Comparison of ENCODE assay signal across 8 cellular contexts in the genomic region with DNA sequence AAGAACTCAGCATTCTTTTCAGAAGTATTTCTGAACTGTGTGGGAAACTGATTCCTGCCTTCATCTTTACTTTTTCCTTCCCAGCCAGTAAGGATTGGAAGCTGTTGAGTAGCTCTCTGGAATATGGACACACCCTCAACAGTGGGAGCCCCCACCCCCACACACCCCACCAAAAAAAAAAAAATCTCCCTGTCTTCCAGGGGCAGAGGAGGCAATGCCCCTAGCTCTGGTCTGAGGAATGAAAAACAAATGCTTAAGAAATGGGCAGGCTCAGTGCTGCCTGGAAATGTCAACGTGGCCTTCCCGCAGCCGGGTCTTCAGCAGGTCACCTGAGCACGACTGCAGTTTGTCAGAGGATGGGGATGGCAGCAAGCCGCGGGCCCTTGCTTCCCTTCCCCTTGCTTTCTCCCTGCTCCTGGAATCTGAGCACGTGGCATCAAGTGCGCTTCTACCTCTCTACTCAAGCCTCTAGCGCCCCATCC. TPM values are rescaled to one million over a fixed set of nuclear protein-coding genes. Genes with fewer than 3 reads are reported as not detected.
DNase-seq lines count a peak whose midpoint lies in the region; ATAC-seq and TF ChIP-seq lines count a peak whose summit lies in the region.

No MANE protein-coding gene starts in this region.

- intact Hi-C loops in lower lobe of right lung (cut with DNase I) (loop anchor here (5.0 kb wide), 1 partner anchor 179 kb away; no protein-coding TSS in a partner anchor), aorta (cut with DNase I) (loop anchor here (1.0 to 5.0 kb wide), 5 partner anchors 11 to 183 kb away; no protein-coding TSS in a partner anchor)

- H3K4me3 ChIP-seq in lower lobe of right lung (peak overlapping the region; percentile 68), aorta (ENCODE audit: low read length in 2 of 2) (peak overlapping the region; percentile 23 to 29)

- DNase-seq in NCI-H1105 treated with DMSO at 0.1 percent for 48 hours (lab: John Stamatoyannopoulos, UW) (peak; percentile 58), NCI-H1105 (lab: John Stamatoyannopoulos, UW) (no peak), lower lobe of right lung (peak; percentile 49), aorta (no peak), foreskin keratinocyte (no peak)
- no peak for DNase-seq in activated naive CD8-positive, alpha-beta T cell treated with anti-CD3 and anti-CD28 coated beads, Interleukin-2, amount 10 ng/mL, durations not matched to agents 7 days and 5 days

- H3K4me1 ChIP-seq in lower lobe of right lung, result peaks cover 44% of the 10 kb centered on the region
- no peaks in the 10 kb centered on the region for H3K4me1 ChIP-seq in aorta (ENCODE audit: control insufficient read depth in 1 of 2, insufficient read depth in 2 of 2, low read length in 2 of 2)
- H3K4me1 ChIP-seq in foreskin keratinocyte, result no peaks in the 10 kb centered on the region

- H3K27me3 Mint-ChIP-seq in activated naive CD8-positive, alpha-beta T cell treated with anti-CD3 and anti-CD28 coated beads, Interleukin-2, amount 10 ng/mL, durations not matched to agents 7 days and 5 days, result peaks cover 12% of the 10 kb centered on the region

- H3K36me3 ChIP-seq in lower lobe of right lung, result peaks cover 29% of the 10 kb centered on the region
- no peaks in the 10 kb centered on the region for H3K36me3 ChIP-seq in aorta (ENCODE audit: control insufficient read depth in 1 of 2, insufficient read depth in 2 of 2, low read length in 1 of 2)

- no peaks in the 10 kb centered on the region for H3K9me3 ChIP-seq in lower lobe of right lung
- no peaks in the 10 kb centered on the region for H3K9me3 ChIP-seq in aorta (ENCODE audit: control insufficient read depth, low read length)

- peak overlapping the region; percentile 47 for H3K27ac Mint-ChIP-seq in activated naive CD8-positive, alpha-beta T cell treated with anti-CD3 and anti-CD28 coated beads, Interleukin-2, amount 10 ng/mL, durations not matched to agents 7 days and 5 days

- H3K27me3 ChIP-seq in lower lobe of right lung (ENCODE audit: low read depth) (no peaks in the 10 kb centered on the region), aorta (ENCODE audit: control insufficient read depth in 1 of 2, insufficient read depth in 2 of 2, low read length in 1 of 2) (no peaks in the 10 kb centered on the region), foreskin keratinocyte (peaks cover 54% of the 10 kb centered on the region)

- POLR2A ChIA-PET in activated naive CD8-positive, alpha-beta T cell treated with anti-CD3 and anti-CD28 coated beads, Interleukin-2, amount 10 ng/mL, durations not matched to agents 7 days and 5 days (lab: Charles Lee), result interaction anchor here (1.1 to 4.9 kb wide), 4 partner anchors 9 to 183 kb away, joined by 4 to 32 read pairs (median 6); no protein-coding TSS in a partner anchor

- ATAC-seq in HG02759 (IDR thresholded peaks at IDR 0.05; ENCODE audit: unreplicated experiment), result peak; percentile 4
- peak; percentile 5 for ATAC-seq in activated naive CD8-positive, alpha-beta T cell treated with anti-CD3 and anti-CD28 coated beads, Interleukin-2, amount 10 ng/mL, durations not matched to agents 7 days and 5 days (ENCODE audit: low read depth)
- peak; percentile 18 to 20 for ATAC-seq in lower lobe of right lung
- peak; percentile 19 for ATAC-seq in aorta (ENCODE audit: low FRiP score)
- no peak for ATAC-seq in GM21576 (IDR thresholded peaks at IDR 0.05; ENCODE audit: unreplicated experiment)
- ATAC-seq in foreskin keratinocyte, result no peak

- 0 to 1% methylated on average over 9 of the region's 9 CpGs for WGBS in aorta, 2 donors

- H3K9me3 Mint-ChIP-seq in activated naive CD8-positive, alpha-beta T cell treated with anti-CD3 and anti-CD28 coated beads, Interleukin-2, amount 10 ng/mL, durations not matched to agents 7 days and 5 days, result no peaks in the 10 kb centered on the region

- H3K4me1 Mint-ChIP-seq in activated naive CD8-positive, alpha-beta T cell treated with anti-CD3 and anti-CD28 coated beads, Interleukin-2, amount 10 ng/mL, durations not matched to agents 7 days and 5 days, result peaks cover 26% of the 10 kb centered on the region

- peak overlapping the region; percentile 70 for H3K4me3 Mint-ChIP-seq in activated naive CD8-positive, alpha-beta T cell treated with anti-CD3 and anti-CD28 coated beads, Interleukin-2, amount 10 ng/mL, durations not matched to agents 7 days and 5 days

- peaks cover 2% of the 10 kb centered on the region for H3K36me3 Mint-ChIP-seq in activated naive CD8-positive, alpha-beta T cell treated with anti-CD3 and anti-CD28 coated beads, Interleukin-2, amount 10 ng/mL, durations not matched to agents 7 days and 5 days

- peak overlapping the region; percentile 82 for H3K27ac ChIP-seq in lower lobe of right lung
- H3K27ac ChIP-seq in aorta (ENCODE audit: low read depth in 1 of 2, low read length in 2 of 2), result no peak overlapping the region
- H3K27ac ChIP-seq in foreskin keratinocyte, result no peak overlapping the region

- TF ChIP-seq CTCF in lower lobe of right lung (IDR thresholded peaks at IDR 0.05) (no peak), foreskin keratinocyte (conservative IDR thresholded peaks at IDR 0.05) (no peak)

RNA-seq across cellular contexts. Expression of a gene that starts 0.5 kb away (rescaled TPM):
- 1 to 10 TPM; 1.4 TPM for total RNA-seq in activated naive CD8-positive, alpha-beta T cell treated with anti-CD3 and anti-CD28 coated beads, Interleukin-2, amount 10 ng/mL, durations not matched to agents 7 days and 5 days
- 14.6 TPM for total RNA-seq in lower lobe of right lung
- 10 to 100 TPM in 1 of 2 donors, 1 to 10 TPM in 1; 9.2 to 20.9 TPM for total RNA-seq in aorta
- polyA plus RNA-seq in aorta, result 1 to 10 TPM in 1 of 2 donors, under 1 TPM in 1; 0.50 to 7.0 TPM
- total RNA-seq in foreskin keratinocyte, result 0.07 and 0.14 TPM in 2 replicates
- 0.06 and 0.10 TPM in 2 replicates for polyA plus RNA-seq in foreskin keratinocyte

RNA-seq across cellular contexts. Expression of a gene that starts 14.6 kb away (rescaled TPM):
- total RNA-seq in activated naive CD8-positive, alpha-beta T cell treated with anti-CD3 and anti-CD28 coated beads, Interleukin-2, amount 10 ng/mL, durations not matched to agents 7 days and 5 days, result 10 to 100 TPM; 11.4 to 13.2 TPM
- total RNA-seq in lower lobe of right lung (16.5 TPM), aorta (10 to 100 TPM in 1 of 2 donors, 1 to 10 TPM in 1; 6.8 to 13.9 TPM), foreskin keratinocyte (3.2 TPM in 2 replicates)
- polyA plus RNA-seq in aorta (1 to 10 TPM; 3.9 to 6.9 TPM), foreskin keratinocyte (1.1 and 1.2 TPM in 2 replicates)

Comparison
In these comparisons a context has a peak if more than half of its experiments do, and no peak if none do; other contexts are left out.
1. DNase-seq: peak in NCI-H1105 treated with DMSO at 0.1 percent for 48 hours (single experiment) and lower lobe of right lung (single experiment); none in NCI-H1105 (single experiment), activated naive CD8-positive, alpha-beta T cell treated with anti-CD3 and anti-CD28 coated beads, Interleukin-2, amount 10 ng/mL, durations not matched to agents 7 days and 5 days (single experiment), aorta (0 of 2) and foreskin keratinocyte (0 of 2).
2. ATAC-seq: peak in HG02759 (single experiment), activated naive CD8-positive, alpha-beta T cell treated with anti-CD3 and anti-CD28 coated beads, Interleukin-2, amount 10 ng/mL, durations not matched to agents 7 days and 5 days (single experiment), lower lobe of right lung (2 of 2) and aorta (single experiment); none in GM21576 (single experiment) and foreskin keratinocyte (single experiment).